8 cellular contexts compared by ENCODE assay signal in the genomic region with DNA sequence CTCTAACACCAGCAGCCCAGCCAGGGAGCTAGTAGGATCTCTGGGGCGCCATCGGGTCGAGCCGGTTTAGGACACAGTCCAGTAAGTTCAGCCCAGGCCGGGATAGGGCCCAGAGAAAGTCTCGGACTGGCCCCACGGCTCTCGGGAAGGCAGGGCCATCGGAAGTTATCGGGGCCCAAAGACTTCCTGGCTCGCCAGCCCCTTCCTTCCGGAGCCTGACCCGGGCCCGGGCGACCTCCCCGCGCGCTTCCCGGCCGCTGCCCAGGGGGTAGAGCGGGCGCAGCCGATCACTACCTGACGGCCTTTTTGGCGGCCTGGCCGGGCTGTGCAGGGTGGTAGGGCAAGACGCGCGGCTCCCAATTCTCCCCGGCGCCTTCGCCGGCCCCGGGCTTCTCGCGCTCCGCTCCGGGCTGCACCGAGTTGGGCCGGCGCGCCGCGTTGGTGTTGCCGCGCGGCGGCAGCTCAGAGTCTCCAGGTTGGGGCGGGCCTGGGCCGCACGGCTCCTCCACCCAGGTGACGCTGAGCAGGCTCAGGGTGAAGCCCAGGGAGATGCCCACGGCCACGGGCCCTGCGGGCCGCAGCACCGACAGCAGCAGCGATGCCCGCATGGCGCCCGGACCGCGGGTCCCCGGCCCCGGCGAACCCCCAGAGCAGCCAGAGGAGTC. TPM values are rescaled to one million over a fixed set of nuclear protein-coding genes. Genes with fewer than 3 reads are reported as not detected.
DNase-seq lines count a peak whose midpoint lies in the region; FAIRE-seq and TF ChIP-seq lines count a peak whose summit lies in the region.

No MANE protein-coding gene starts in this region.

- H3K36me3 ChIP-seq in bronchial epithelial cell (ENCODE audit: control insufficient read depth, insufficient read depth, low read length), result peaks cover 25% of the 10 kb centered on the region

- H3K27me3 Mint-ChIP-seq in HFFc6 (ENCODE audit: insufficient read depth), result peaks cover 3% of the 10 kb centered on the region

- H3K27ac ChIP-seq in substantia nigra (ENCODE audit: low read depth, low read length, poor library complexity, severe bottlenecking), result peak overlapping the region; percentile 77

- TF ChIP-seq CTCF in GM10266 (IDR thresholded peaks at IDR 0.05; ENCODE audit: control insufficient read depth, insufficient read depth, low read depth, missing control alignments) (peak; percentile 8), HFFc6 (IDR thresholded peaks at IDR 0.05) (no peak), bronchial epithelial cell (IDR thresholded peaks at IDR 0.05; ENCODE audit: insufficient read depth, low read length, severe bottlenecking) (no peak)

- peak overlapping the region; percentile 82 for H3K4me3 ChIP-seq in bronchial epithelial cell (ENCODE audit: low read depth, low read length)

- H3K4me1 Mint-ChIP-seq in HFFc6 (ENCODE audit: low read depth), result peaks cover 22% of the 10 kb centered on the region

- FAIRE-seq in bronchial epithelial cell (lab: Jason Lieb, UNC), result no peak

- H3K4me3 Mint-ChIP-seq in HFFc6, result peak overlapping the region; percentile 97

- DNase-seq in A172 (ENCODE audit: low spot score) (peak; percentile 24), GM10266 (ENCODE audit: extremely low spot score) (peak; percentile 59), HFFc6 (peak; percentile 17), NAMALWA (ENCODE audit: low spot score) (peak; percentile 35), bronchial epithelial cell (ENCODE audit: low read depth) (no peak), left kidney (ENCODE audit: low read depth, low spot score) (peak; percentile 68), substantia nigra (lab: John Stamatoyannopoulos, UW) (peak in 6 of 49 donors; percentile 43 to 57 (median 50))
- DNase-seq in stimulated activated naive CD4-positive, alpha-beta T cell treated with Interleukin-2 at 50 U/mL for 16 hours (lab: John Stamatoyannopoulos, UW), result no peak

- H3K36me3 Mint-ChIP-seq in HFFc6 (ENCODE audit: low read depth), result peaks cover 15% of the 10 kb centered on the region

- H3K27ac Mint-ChIP-seq in HFFc6, result peak overlapping the region; percentile 78

- no peaks in the 10 kb centered on the region for H3K9me3 Mint-ChIP-seq in HFFc6

- no peaks in the 10 kb centered on the region for H3K27me3 ChIP-seq in bronchial epithelial cell (ENCODE audit: control insufficient read depth, insufficient read depth, low read length)

RNA-seq across cellular contexts. Expression of a gene that starts 0.5 kb away (rescaled TPM):
- 139 and 161 TPM in 2 replicates for total RNA-seq in A172 (2014; rRNA removed; shearing (Covaris generic))
- 100 to 1,000 TPM; 116 to 190 (median 139) TPM for total RNA-seq in HFFc6 (2021; fragmentation: NEBNext Ultra II Directional; extraction: Animal tissue kit (Norgen Biotek cat#: 25700))
- total RNA-seq in bronchial epithelial cell, result 52.7 and 85.5 TPM in 2 replicates

RNA-seq across cellular contexts. Expression of a gene that starts 0.8 kb away (rescaled TPM):
- total RNA-seq in A172 (2014; rRNA removed; shearing (Covaris generic)), result 1.4 and 2.2 TPM in 2 replicates
- 1 to 10 TPM; 2.3 to 2.8 (median 2.7) TPM for total RNA-seq in HFFc6 (2021; fragmentation: NEBNext Ultra II Directional; extraction: Animal tissue kit (Norgen Biotek cat#: 25700))
- total RNA-seq in bronchial epithelial cell, result under 0.01 and 0.13 TPM in 2 replicates

RNA-seq across cellular contexts. Expression of a gene that starts 28.3 kb away (rescaled TPM):
- 119 and 130 TPM in 2 replicates for total RNA-seq in A172 (2014; rRNA removed; shearing (Covaris generic))
- total RNA-seq in HFFc6 (2021; fragmentation: NEBNext Ultra II Directional; extraction: Animal tissue kit (Norgen Biotek cat#: 25700)), result 10 to 100 TPM; 60.0 to 85.2 (median 65.8) TPM
- 9.2 and 15.2 TPM in 2 replicates for total RNA-seq in bronchial epithelial cell

RNA-seq across cellular contexts. Expression of a gene that starts 28.8 kb away (rescaled TPM):
- total RNA-seq in A172 (2014; rRNA removed; shearing (Covaris generic)), result 0.12 and 0.43 TPM in 2 replicates
- under 1 TPM in 3 of 6 experiments, not detected in 3; 0.05 to 0.19 (median 0.07) TPM for total RNA-seq in HFFc6 (2021; fragmentation: NEBNext Ultra II Directional; extraction: Animal tissue kit (Norgen Biotek cat#: 25700))
- total RNA-seq in bronchial epithelial cell, result under 0.01 and 0.53 TPM in 2 replicates

RNA-seq across cellular contexts. Expression of a gene that starts 29.0 kb away (rescaled TPM):
- 0.86 TPM in 1 of 2 replicates, not detected in the other for total RNA-seq in A172 (2014; rRNA removed; shearing (Covaris generic))
- total RNA-seq in HFFc6 (2021; fragmentation: NEBNext Ultra II Directional; extraction: Animal tissue kit (Norgen Biotek cat#: 25700)), result under 1 TPM in 5 of 6 experiments, not detected in 1; 0.14 to 0.45 (median 0.25) TPM
- under 0.01 and 0.13 TPM in 2 replicates for total RNA-seq in bronchial epithelial cell

Comparison
In these comparisons a context has a peak if more than half of its experiments do, and no peak if none do; other contexts are left out.
1. DNase-seq: peak in A172 (single experiment), GM10266 (single experiment), HFFc6 (single experiment), NAMALWA (single experiment) and left kidney (single experiment); none in bronchial epithelial cell (single experiment) and stimulated activated naive CD4-positive, alpha-beta T cell treated with Interleukin-2 at 50 U/mL for 16 hours (single experiment).